Comparison of ENCODE assay signal across 1 cellular context in the genomic region with DNA sequence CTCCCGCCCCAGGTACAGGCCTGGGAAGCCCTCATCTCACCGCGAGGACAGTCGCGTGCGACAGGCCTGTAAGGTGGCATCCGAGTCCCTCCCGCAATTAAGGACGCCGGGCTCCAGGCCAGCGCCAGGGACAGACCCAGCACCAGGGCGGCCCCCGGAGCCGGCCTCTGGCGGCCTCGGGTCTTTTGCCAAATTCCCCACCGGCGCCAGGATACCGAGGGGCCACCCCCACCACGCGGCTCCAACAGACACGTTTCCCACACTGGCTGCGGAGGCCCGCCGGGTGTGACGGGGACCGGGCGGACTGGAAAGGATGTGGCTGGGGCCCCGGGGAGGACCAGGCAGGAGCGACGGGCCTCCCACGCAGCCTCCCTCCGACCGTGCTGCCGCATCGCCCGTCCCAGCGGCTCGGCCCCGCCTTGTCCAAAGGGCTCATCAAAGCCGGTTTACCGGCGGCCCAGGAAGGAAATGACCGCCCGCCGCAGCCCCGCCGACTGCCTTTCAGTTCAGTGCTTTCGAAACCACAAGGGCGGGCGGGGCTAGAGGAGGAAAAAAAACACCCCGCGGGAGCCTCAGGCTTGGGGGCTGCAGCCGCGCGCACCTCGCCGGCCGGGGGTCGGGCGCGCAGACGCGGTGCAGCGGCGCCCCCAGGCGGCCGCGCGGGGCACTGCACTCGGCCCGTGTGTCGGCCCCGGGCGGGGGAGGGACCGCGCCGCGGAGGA.
TF ChIP-seq lines count a peak whose summit lies in the region.

No MANE protein-coding gene starts in this region.

TF ChIP-seq in K562, 482 proteins besides CTCF, POLR2A, EP300 and RAD21 (continued from another document and continues in another):
- TF ChIP-seq, protein P1, sequence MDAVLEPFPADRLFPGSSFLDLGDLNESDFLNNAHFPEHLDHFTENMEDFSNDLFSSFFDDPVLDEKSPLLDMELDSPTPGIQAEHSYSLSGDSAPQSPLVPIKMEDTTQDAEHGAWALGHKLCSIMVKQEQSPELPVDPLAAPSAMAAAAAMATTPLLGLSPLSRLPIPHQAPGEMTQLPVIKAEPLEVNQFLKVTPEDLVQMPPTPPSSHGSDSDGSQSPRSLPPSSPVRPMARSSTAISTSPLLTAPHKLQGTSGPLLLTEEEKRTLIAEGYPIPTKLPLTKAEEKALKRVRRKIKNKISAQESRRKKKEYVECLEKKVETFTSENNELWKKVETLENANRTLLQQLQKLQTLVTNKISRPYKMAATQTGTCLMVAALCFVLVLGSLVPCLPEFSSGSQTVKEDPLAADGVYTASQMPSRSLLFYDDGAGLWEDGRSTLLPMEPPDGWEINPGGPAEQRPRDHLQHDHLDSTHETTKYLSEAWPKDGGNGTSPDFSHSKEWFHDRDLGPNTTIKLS (IDR thresholded peaks at IDR 0.05; ENCODE audit: borderline replicate concordance, low read depth) = peak; percentile 45
- TF ChIP-seq NRF1 (conservative IDR thresholded peaks at IDR 0.05 in 1 of 2, IDR thresholded peaks at IDR 0.05 in 1 of 2) (peak; percentile 76 to 80), C11orf30 (IDR thresholded peaks at IDR 0.05; ENCODE audit: low read depth) (no peak), RFX5 (IDR thresholded peaks at IDR 0.05; ENCODE audit: low read depth, low read length) (no peak), ZNF668 (CRISPR knock-in tag; IDR thresholded peaks at IDR 0.05) (no peak), ZNF644 (tag; IDR thresholded peaks at IDR 0.05; ENCODE audit: low read depth) (no peak; the same call in 1 of the 2 replicates), FUS (optimal IDR thresholded peaks at IDR 0.05; ENCODE audit: low read depth, low read length) (peak; percentile 50), GATA2 (CRISPR knock-in tag; IDR thresholded peaks at IDR 0.05) (no peak), HNRNPUL1 (IDR thresholded peaks at IDR 0.05; ENCODE audit: low read length) (no peak), STAG1 (CRISPR knock-in tag; IDR thresholded peaks at IDR 0.05; ENCODE audit: borderline replicate concordance) (peak; percentile 9; the same call in 1 of the 2 replicates), ZNF146 (CRISPR knock-in tag; IDR thresholded peaks at IDR 0.05; ENCODE audit: unreplicated experiment) (no peak), CHD2 (IDR thresholded peaks at IDR 0.05; ENCODE audit: low read depth, low read length) (0 out of 2 replicates have a peak, but pooled peaks have one; percentile 22), XRCC5 (IDR thresholded peaks at IDR 0.05; ENCODE audit: low read depth, low read length) (peak; percentile 53; the same call in 1 of the 2 replicates), MEIS2 (IDR thresholded peaks at IDR 0.05; ENCODE audit: partially characterized antibody) (no peak), SMARCA4 (IDR thresholded peaks at IDR 0.05) (no peak), ZZZ3 (IDR thresholded peaks at IDR 0.05) (no peak), ZBED1 (IDR thresholded peaks at IDR 0.05) (no peak), ZNF561 (CRISPR knock-in tag; conservative IDR thresholded peaks at IDR 0.05) (no peak), CSDE1 (IDR thresholded peaks at IDR 0.05) (no peak), DPF2 (IDR thresholded peaks at IDR 0.05) (0 out of 2 replicates have a peak, but pooled peaks have one; percentile 16), NR2F6 (CRISPR knock-in tag; IDR thresholded peaks at IDR 0.05) (no peak), FOS (IDR thresholded peaks at IDR 0.05; ENCODE audit: extremely low read depth, insufficient read length) (no peak)
- TF ChIP-seq, protein P2, sequence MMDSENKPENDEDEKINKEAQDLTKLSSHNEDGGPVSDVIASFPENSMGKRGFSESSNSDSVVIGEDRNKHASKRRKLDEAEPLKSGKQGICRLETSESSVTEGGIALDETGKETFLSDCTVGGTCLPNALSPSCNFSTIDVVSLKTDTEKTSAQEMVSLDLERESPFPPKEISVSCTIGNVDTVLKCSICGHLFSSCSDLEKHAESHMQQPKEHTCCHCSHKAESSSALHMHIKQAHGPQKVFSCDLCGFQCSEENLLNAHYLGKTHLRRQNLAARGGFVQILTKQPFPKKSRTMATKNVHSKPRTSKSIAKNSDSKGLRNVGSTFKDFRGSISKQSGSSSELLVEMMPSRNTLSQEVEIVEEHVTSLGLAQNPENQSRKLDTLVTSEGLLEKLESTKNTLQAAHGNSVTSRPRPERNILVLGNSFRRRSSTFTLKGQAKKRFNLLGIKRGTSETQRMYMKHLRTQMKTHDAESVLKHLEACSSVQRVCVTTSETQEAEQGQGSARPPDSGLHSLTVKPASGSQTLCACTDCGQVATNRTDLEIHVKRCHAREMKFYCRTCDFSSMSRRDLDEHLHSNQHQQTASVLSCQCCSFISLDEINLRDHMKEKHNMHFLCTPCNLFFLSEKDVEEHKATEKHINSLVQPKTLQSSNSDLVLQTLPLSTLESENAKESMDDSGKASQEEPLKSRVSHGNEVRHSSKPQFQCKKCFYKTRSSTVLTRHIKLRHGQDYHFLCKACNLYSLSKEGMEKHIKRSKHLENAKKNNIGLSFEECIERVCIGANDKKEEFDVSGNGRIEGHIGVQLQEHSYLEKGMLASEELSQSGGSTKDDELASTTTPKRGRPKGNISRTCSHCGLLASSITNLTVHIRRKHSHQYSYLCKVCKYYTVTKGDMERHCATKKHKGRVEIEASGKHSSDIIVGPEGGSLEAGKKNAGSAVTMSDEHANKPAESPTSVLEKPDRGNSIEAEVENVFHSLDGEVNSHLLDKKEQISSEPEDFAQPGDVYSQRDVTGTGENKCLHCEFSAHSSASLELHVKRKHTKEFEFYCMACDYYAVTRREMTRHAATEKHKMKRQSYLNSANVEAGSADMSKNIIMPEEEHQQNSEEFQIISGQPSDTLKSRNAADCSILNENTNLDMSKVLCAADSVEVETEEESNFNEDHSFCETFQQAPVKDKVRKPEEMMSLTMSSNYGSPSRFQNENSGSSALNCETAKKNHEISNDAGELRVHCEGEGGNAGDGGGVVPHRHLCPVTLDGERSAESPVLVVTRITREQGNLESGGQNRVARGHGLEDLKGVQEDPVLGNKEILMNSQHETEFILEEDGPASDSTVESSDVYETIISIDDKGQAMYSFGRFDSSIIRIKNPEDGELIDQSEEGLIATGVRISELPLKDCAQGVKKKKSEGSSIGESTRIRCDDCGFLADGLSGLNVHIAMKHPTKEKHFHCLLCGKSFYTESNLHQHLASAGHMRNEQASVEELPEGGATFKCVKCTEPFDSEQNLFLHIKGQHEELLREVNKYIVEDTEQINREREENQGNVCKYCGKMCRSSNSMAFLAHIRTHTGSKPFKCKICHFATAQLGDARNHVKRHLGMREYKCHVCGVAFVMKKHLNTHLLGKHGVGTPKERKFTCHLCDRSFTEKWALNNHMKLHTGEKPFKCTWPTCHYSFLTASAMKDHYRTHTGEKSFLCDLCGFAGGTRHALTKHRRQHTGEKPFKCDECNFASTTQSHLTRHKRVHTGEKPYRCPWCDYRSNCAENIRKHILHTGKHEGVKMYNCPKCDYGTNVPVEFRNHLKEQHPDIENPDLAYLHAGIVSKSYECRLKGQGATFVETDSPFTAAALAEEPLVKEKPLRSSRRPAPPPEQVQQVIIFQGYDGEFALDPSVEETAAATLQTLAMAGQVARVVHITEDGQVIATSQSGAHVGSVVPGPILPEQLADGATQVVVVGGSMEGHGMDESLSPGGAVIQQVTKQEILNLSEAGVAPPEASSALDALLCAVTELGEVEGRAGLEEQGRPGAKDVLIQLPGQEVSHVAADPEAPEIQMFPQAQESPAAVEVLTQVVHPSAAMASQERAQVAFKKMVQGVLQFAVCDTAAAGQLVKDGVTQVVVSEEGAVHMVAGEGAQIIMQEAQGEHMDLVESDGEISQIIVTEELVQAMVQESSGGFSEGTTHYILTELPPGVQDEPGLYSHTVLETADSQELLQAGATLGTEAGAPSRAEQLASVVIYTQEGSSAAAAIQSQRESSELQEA (IDR thresholded peaks at IDR 0.05; ENCODE audit: low read depth) = no peak
- TF ChIP-seq, protein P3, sequence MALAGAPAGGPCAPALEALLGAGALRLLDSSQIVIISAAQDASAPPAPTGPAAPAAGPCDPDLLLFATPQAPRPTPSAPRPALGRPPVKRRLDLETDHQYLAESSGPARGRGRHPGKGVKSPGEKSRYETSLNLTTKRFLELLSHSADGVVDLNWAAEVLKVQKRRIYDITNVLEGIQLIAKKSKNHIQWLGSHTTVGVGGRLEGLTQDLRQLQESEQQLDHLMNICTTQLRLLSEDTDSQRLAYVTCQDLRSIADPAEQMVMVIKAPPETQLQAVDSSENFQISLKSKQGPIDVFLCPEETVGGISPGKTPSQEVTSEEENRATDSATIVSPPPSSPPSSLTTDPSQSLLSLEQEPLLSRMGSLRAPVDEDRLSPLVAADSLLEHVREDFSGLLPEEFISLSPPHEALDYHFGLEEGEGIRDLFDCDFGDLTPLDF (CRISPR knock-in tag; IDR thresholded peaks at IDR 0.05) = no peak
- TF ChIP-seq, protein P4, sequence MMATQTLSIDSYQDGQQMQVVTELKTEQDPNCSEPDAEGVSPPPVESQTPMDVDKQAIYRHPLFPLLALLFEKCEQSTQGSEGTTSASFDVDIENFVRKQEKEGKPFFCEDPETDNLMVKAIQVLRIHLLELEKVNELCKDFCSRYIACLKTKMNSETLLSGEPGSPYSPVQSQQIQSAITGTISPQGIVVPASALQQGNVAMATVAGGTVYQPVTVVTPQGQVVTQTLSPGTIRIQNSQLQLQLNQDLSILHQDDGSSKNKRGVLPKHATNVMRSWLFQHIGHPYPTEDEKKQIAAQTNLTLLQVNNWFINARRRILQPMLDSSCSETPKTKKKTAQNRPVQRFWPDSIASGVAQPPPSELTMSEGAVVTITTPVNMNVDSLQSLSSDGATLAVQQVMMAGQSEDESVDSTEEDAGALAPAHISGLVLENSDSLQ (IDR thresholded peaks at IDR 0.05) = peak; percentile 50
- TF ChIP-seq, protein P5, sequence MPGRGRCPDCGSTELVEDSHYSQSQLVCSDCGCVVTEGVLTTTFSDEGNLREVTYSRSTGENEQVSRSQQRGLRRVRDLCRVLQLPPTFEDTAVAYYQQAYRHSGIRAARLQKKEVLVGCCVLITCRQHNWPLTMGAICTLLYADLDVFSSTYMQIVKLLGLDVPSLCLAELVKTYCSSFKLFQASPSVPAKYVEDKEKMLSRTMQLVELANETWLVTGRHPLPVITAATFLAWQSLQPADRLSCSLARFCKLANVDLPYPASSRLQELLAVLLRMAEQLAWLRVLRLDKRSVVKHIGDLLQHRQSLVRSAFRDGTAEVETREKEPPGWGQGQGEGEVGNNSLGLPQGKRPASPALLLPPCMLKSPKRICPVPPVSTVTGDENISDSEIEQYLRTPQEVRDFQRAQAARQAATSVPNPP (IDR thresholded peaks at IDR 0.05; ENCODE audit: borderline replicate concordance, insufficient read depth, insufficient read length) = no peak
- TF ChIP-seq, protein P6, sequence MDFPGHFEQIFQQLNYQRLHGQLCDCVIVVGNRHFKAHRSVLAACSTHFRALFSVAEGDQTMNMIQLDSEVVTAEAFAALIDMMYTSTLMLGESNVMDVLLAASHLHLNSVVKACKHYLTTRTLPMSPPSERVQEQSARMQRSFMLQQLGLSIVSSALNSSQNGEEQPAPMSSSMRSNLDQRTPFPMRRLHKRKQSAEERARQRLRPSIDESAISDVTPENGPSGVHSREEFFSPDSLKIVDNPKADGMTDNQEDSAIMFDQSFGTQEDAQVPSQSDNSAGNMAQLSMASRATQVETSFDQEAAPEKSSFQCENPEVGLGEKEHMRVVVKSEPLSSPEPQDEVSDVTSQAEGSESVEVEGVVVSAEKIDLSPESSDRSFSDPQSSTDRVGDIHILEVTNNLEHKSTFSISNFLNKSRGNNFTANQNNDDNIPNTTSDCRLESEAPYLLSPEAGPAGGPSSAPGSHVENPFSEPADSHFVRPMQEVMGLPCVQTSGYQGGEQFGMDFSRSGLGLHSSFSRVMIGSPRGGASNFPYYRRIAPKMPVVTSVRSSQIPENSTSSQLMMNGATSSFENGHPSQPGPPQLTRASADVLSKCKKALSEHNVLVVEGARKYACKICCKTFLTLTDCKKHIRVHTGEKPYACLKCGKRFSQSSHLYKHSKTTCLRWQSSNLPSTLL (IDR thresholded peaks at IDR 0.05) = no peak
- TF ChIP-seq, protein P7, sequence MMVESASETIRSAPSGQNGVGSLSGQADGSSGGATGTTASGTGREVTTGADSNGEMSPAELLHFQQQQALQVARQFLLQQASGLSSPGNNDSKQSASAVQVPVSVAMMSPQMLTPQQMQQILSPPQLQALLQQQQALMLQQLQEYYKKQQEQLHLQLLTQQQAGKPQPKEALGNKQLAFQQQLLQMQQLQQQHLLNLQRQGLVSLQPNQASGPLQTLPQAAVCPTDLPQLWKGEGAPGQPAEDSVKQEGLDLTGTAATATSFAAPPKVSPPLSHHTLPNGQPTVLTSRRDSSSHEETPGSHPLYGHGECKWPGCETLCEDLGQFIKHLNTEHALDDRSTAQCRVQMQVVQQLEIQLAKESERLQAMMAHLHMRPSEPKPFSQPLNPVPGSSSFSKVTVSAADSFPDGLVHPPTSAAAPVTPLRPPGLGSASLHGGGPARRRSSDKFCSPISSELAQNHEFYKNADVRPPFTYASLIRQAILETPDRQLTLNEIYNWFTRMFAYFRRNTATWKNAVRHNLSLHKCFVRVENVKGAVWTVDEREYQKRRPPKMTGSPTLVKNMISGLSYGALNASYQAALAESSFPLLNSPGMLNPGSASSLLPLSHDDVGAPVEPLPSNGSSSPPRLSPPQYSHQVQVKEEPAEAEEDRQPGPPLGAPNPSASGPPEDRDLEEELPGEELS (CRISPR knock-in tag; IDR thresholded peaks at IDR 0.05; ENCODE audit: borderline replicate concordance) = peak; percentile 85; the same call in 1 of the 2 replicates
- TF ChIP-seq, protein P8, sequence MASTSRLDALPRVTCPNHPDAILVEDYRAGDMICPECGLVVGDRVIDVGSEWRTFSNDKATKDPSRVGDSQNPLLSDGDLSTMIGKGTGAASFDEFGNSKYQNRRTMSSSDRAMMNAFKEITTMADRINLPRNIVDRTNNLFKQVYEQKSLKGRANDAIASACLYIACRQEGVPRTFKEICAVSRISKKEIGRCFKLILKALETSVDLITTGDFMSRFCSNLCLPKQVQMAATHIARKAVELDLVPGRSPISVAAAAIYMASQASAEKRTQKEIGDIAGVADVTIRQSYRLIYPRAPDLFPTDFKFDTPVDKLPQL (IDR thresholded peaks at IDR 0.05; ENCODE audit: extremely low read depth, insufficient read length) = no peak
- TF ChIP-seq, protein P9, sequence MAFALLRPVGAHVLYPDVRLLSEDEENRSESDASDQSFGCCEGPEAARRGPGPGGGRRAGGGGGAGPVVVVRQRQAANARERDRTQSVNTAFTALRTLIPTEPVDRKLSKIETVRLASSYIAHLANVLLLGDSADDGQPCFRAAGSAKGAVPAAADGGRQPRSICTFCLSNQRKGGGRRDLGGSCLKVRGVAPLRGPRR (CRISPR knock-in tag; IDR thresholded peaks at IDR 0.05) = no peak
- TF ChIP-seq, protein P10, sequence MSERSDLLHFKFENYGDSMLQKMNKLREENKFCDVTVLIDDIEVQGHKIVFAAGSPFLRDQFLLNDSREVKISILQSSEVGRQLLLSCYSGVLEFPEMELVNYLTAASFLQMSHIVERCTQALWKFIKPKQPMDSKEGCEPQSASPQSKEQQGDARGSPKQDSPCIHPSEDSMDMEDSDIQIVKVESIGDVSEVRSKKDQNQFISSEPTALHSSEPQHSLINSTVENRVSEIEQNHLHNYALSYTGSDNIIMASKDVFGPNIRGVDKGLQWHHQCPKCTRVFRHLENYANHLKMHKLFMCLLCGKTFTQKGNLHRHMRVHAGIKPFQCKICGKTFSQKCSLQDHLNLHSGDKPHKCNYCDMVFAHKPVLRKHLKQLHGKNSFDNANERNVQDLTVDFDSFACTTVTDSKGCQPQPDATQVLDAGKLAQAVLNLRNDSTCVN (CRISPR knock-in tag; IDR thresholded peaks at IDR 0.05) = no peak
- TF ChIP-seq, protein P11, sequence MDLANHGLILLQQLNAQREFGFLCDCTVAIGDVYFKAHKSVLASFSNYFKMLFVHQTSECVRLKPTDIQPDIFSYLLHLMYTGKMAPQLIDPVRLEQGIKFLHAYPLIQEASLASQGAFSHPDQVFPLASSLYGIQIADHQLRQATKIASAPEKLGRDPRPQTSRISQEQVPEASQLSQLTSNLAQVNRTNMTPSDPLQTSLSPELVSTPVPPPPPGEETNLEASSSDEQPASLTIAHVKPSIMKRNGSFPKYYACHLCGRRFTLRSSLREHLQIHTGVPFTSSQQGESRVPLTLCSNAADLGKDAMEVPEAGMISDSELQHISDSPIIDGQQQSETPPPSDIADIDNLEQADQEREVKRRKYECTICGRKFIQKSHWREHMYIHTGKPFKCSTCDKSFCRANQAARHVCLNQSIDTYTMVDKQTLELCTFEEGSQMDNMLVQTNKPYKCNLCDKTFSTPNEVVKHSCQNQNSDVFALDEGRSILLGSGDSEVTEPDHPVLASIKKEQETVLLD (IDR thresholded peaks at IDR 0.05) = no peak
